In the genomic region with DNA sequence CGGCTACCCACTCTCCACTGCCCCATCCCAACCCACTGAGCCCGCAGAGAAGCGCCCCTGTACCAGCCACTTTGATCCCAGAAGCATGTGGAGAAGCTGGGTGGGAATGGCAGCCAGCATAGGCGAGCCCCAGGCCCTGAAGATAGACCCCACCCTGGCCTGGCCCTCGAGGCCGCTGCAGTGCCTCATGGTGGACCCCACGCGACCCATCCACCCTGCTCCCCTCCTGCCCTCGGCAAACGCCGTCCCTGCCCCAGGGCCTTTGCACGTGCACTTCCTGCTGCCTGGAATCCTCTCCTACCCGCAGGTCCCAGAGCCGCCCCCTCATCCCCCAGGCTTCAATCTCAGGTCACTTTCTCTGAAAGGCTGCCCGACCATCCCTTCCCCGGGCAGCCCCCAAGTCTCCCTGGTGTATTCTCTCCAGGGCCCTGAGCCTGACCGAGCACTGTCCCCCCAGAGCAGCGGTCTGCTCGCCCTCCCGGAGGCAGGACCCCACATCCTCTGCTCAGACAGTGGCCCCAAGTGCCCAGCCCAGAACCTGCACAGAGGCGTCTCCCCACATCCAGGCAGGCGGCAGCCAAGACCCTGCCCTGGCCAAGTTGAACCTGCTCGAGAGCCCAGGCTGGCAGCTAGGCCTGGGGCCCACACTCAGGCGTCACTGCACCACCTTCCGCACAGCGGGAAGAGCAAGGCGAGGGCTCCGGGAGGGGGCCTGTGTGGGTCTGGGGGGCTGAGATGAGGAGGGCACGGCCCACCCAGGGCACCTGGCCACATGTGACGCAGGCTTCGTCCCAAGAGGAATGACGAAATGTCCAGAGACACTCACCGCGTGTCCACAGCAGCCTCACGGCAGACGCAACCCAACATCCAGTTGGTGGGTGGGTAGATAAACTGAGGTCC, we compare ENCODE assay signal across 28 cellular contexts. TPM values are rescaled to one million over a fixed set of nuclear protein-coding genes. Genes with fewer than 3 reads are reported as not detected.
"Had no signal": no experiment of that assay in that cellular context is flagged by ENCODE, and none has a peak within 500 bp of the region (broad histone marks: within the 10 kb centered on the region; RNA-seq: fewer than 3 reads in every experiment).

No MANE protein-coding gene starts in this region.

- H3K36me3 ChIP-seq: adrenal gland, ascending aorta, brain microvascular endothelial cell, gastroesophageal sphincter, transverse colon had no signal

- H3K79me2 ChIP-seq: hepatocyte had no signal

- H3K27me3 ChIP-seq: ascending aorta, testis had no signal

- H3K36me3 Mint-ChIP-seq: activated naive CD8-positive, alpha-beta T cell treated with anti-CD3 and anti-CD28 coated beads for 36 hours; mesothelial cell of epicardium; naive thymus-derived CD4-positive, alpha-beta T cell had no signal

- H2AFZ ChIP-seq: hepatocyte had no signal

- H3K4me2 ChIP-seq: hepatocyte had no signal

- H3K9me3 ChIP-seq: adrenal gland, ascending aorta, gastroesophageal sphincter, testis, transverse colon had no signal

- H3K27ac Mint-ChIP-seq: activated naive CD4-positive, alpha-beta T cell treated with anti-CD3 and anti-CD28 coated beads for 36 hours; activated naive CD8-positive, alpha-beta T cell treated with anti-CD3 and anti-CD28 coated beads for 36 hours; activated T-helper 1 cell treated with anti-CD3 and anti-CD28 coated beads, Interleukin-12 subunit alpha, Interleukin-12 subunit beta, Interleukin-2, Interleukin-4 antibody, amounts not matched to agents 30 ng/mL and 10 ng/mL and 1 ng/mL, durations not matched to agents 14 hours and 24 hours and 36 hours; mesothelial cell of epicardium; naive thymus-derived CD4-positive, alpha-beta T cell had no signal

- H3K4me3 Mint-ChIP-seq: activated naive CD4-positive, alpha-beta T cell treated with anti-CD3 and anti-CD28 coated beads for 36 hours; activated naive CD8-positive, alpha-beta T cell treated with anti-CD3 and anti-CD28 coated beads for 36 hours; activated T-helper 1 cell treated with anti-CD3 and anti-CD28 coated beads, Interleukin-12 subunit alpha, Interleukin-12 subunit beta, Interleukin-2, Interleukin-4 antibody, amounts not matched to agents 30 ng/mL and 10 ng/mL and 1 ng/mL, durations not matched to agents 14 hours and 24 hours and 36 hours; mesothelial cell of epicardium had no signal

- H3K9me3 Mint-ChIP-seq: activated naive CD4-positive, alpha-beta T cell treated with anti-CD3 and anti-CD28 coated beads for 36 hours; activated naive CD8-positive, alpha-beta T cell treated with anti-CD3 and anti-CD28 coated beads for 36 hours; activated T-helper 1 cell treated with anti-CD3 and anti-CD28 coated beads, Interleukin-12 subunit alpha, Interleukin-12 subunit beta, Interleukin-2, Interleukin-4 antibody, amounts not matched to agents 30 ng/mL and 10 ng/mL and 1 ng/mL, durations not matched to agents 14 hours and 24 hours and 36 hours; mesothelial cell of epicardium; naive thymus-derived CD4-positive, alpha-beta T cell had no signal

- H3K27ac ChIP-seq: ascending aorta, brain microvascular endothelial cell, gastroesophageal sphincter, hepatocyte, testis, transverse colon, VCaP had no signal

- ATAC-seq: activated CD4-positive, CD25-positive, alpha-beta regulatory T cell treated with anti-CD3 and anti-CD28 coated beads, Interleukin-2, amount 50 U/mL, for 24 hours; gastroesophageal sphincter; naive thymus-derived CD4-positive, alpha-beta T cell had no signal

- DNase-seq: activated CD4-positive, alpha-beta T cell treated with anti-CD3 and anti-CD28 coated beads for 48 hours; activated CD4-positive, alpha-beta T cell treated with anti-CD3 and anti-CD28 coated beads, Interleukin-2, amount 50 U/mL, for 48 hours; activated CD8-positive, alpha-beta memory T cell treated with anti-CD3 and anti-CD28 coated beads for 24 hours; activated effector memory CD4-positive, alpha-beta T cell treated with anti-CD3 and anti-CD28 coated beads, Interleukin-2, amount 50 U/mL, for 16 hours; activated naive CD4-positive, alpha-beta T cell treated with anti-CD3 and anti-CD28 coated beads for 36 hours; activated naive CD8-positive, alpha-beta T cell treated with anti-CD3 and anti-CD28 coated beads for 36 hours; cortex of kidney; islet precursor cell; naive thymus-derived CD4-positive, alpha-beta T cell; stimulated activated CD4-positive, alpha-beta T cell treated with anti-CD3 and anti-CD28 coated beads, Interleukin-2, amount 100 ng/mL, for 48 hours; stimulated activated naive CD4-positive, alpha-beta T cell treated with Interleukin-2 at 50 U/mL for 16 hours; T-helper 9 cell; testis; transverse colon had no signal

- H3K4me1 ChIP-seq: adrenal gland, testis had no signal

- H3K4me3 ChIP-seq: adrenal gland, ascending aorta, gastroesophageal sphincter, hepatocyte, testis, transverse colon had no signal

RNA-seq across cellular contexts. Expression of gene KCNQ2, which starts 14.0 kb away (rescaled TPM):
- total RNA-seq: activated naive CD4-positive, alpha-beta T cell treated with anti-CD3 and anti-CD28 coated beads for 36 hours; activated T-helper 1 cell treated with anti-CD3 and anti-CD28 coated beads, Interleukin-12 subunit alpha, Interleukin-12 subunit beta, Interleukin-2, Interleukin-4 antibody, amounts not matched to agents 30 ng/mL and 10 ng/mL and 1 ng/mL, durations not matched to agents 14 hours and 24 hours and 36 hours; ascending aorta; endothelial cell of umbilical vein; fibroblast of lung; fibroblast of villous mesenchyme; lower leg skin; omental fat pad had no signal
- polyA plus RNA-seq: endothelial cell of umbilical vein; fibroblast of lung; naive thymus-derived CD4-positive, alpha-beta T cell had no signal
